Comparison of ENCODE assay signal across 1 cellular context in the genomic region with DNA sequence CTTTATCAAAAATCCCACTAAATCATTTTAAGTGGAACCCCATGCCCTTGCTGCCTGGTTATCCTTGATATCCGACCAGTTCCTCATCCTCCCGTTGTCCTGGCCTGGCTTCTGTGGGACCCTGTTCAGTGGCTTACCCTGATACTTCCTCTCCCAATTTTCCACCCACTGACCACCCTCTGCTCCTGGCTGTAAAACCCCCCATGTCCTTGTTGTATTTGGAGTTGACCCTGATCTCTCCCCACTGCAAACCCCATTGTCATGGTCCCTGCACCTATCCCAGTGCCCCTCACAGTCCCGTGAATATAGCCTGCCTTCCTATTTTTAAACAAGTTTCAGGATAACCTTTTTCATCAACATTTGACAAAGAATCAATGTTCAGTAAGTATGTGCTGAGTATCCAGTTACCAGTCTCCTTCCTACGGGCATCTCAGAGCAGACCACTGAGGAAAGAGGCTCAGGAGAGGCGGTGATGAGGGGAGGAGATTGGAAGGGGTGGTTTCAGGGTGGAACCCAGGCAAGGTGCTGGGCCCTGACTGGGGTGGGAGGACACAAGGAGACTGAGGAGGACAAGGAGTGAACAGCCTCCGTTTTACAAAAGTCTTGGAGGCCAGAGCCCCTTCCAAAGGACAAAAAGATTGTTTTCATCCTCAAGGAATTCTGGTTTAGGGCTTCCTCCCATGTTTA.
TF ChIP-seq lines count a peak whose summit lies in the region.

No MANE protein-coding gene starts in this region.

TF ChIP-seq in WTC11, 78 proteins besides CTCF, POLR2A, EP300 and RAD21 (continued from another document):
- TF ChIP-seq, protein P1, sequence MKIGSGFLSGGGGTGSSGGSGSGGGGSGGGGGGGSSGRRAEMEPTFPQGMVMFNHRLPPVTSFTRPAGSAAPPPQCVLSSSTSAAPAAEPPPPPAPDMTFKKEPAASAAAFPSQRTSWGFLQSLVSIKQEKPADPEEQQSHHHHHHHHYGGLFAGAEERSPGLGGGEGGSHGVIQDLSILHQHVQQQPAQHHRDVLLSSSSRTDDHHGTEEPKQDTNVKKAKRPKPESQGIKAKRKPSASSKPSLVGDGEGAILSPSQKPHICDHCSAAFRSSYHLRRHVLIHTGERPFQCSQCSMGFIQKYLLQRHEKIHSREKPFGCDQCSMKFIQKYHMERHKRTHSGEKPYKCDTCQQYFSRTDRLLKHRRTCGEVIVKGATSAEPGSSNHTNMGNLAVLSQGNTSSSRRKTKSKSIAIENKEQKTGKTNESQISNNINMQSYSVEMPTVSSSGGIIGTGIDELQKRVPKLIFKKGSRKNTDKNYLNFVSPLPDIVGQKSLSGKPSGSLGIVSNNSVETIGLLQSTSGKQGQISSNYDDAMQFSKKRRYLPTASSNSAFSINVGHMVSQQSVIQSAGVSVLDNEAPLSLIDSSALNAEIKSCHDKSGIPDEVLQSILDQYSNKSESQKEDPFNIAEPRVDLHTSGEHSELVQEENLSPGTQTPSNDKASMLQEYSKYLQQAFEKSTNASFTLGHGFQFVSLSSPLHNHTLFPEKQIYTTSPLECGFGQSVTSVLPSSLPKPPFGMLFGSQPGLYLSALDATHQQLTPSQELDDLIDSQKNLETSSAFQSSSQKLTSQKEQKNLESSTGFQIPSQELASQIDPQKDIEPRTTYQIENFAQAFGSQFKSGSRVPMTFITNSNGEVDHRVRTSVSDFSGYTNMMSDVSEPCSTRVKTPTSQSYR (CRISPR knock-in tag; IDR thresholded peaks at IDR 0.05): no peak
- TF ChIP-seq, protein P2, sequence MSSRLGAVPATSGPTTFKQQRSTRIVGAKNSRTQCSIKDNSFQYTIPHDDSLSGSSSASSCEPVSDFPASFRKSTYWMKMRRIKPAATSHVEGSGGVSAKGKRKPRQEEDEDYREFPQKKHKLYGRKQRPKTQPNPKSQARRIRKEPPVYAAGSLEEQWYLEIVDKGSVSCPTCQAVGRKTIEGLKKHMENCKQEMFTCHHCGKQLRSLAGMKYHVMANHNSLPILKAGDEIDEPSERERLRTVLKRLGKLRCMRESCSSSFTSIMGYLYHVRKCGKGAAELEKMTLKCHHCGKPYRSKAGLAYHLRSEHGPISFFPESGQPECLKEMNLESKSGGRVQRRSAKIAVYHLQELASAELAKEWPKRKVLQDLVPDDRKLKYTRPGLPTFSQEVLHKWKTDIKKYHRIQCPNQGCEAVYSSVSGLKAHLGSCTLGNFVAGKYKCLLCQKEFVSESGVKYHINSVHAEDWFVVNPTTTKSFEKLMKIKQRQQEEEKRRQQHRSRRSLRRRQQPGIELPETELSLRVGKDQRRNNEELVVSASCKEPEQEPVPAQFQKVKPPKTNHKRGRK (CRISPR knock-in tag; IDR thresholded peaks at IDR 0.05; ENCODE audit: borderline replicate concordance): no peak
- no peak for TF ChIP-seq MXD4 (CRISPR knock-in tag; IDR thresholded peaks at IDR 0.05; ENCODE audit: borderline replicate concordance)
- TF ChIP-seq GTF2I (CRISPR knock-in tag; conservative IDR thresholded peaks at IDR 0.05): no peak
- TF ChIP-seq, protein P3, sequence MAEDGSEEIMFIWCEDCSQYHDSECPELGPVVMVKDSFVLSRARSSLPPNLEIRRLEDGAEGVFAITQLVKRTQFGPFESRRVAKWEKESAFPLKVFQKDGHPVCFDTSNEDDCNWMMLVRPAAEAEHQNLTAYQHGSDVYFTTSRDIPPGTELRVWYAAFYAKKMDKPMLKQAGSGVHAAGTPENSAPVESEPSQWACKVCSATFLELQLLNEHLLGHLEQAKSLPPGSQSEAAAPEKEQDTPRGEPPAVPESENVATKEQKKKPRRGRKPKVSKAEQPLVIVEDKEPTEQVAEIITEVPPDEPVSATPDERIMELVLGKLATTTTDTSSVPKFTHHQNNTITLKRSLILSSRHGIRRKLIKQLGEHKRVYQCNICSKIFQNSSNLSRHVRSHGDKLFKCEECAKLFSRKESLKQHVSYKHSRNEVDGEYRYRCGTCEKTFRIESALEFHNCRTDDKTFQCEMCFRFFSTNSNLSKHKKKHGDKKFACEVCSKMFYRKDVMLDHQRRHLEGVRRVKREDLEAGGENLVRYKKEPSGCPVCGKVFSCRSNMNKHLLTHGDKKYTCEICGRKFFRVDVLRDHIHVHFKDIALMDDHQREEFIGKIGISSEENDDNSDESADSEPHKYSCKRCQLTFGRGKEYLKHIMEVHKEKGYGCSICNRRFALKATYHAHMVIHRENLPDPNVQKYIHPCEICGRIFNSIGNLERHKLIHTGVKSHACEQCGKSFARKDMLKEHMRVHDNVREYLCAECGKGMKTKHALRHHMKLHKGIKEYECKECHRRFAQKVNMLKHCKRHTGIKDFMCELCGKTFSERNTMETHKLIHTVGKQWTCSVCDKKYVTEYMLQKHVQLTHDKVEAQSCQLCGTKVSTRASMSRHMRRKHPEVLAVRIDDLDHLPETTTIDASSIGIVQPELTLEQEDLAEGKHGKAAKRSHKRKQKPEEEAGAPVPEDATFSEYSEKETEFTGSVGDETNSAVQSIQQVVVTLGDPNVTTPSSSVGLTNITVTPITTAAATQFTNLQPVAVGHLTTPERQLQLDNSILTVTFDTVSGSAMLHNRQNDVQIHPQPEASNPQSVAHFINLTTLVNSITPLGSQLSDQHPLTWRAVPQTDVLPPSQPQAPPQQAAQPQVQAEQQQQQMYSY (CRISPR knock-in tag; IDR thresholded peaks at IDR 0.05): no peak
- TF ChIP-seq, protein P4, sequence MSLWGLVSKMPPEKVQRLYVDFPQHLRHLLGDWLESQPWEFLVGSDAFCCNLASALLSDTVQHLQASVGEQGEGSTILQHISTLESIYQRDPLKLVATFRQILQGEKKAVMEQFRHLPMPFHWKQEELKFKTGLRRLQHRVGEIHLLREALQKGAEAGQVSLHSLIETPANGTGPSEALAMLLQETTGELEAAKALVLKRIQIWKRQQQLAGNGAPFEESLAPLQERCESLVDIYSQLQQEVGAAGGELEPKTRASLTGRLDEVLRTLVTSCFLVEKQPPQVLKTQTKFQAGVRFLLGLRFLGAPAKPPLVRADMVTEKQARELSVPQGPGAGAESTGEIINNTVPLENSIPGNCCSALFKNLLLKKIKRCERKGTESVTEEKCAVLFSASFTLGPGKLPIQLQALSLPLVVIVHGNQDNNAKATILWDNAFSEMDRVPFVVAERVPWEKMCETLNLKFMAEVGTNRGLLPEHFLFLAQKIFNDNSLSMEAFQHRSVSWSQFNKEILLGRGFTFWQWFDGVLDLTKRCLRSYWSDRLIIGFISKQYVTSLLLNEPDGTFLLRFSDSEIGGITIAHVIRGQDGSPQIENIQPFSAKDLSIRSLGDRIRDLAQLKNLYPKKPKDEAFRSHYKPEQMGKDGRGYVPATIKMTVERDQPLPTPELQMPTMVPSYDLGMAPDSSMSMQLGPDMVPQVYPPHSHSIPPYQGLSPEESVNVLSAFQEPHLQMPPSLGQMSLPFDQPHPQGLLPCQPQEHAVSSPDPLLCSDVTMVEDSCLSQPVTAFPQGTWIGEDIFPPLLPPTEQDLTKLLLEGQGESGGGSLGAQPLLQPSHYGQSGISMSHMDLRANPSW (CRISPR knock-in tag; conservative IDR thresholded peaks at IDR 0.05; ENCODE audit: low read depth): no peak
- no peak for TF ChIP-seq EMX1 (CRISPR knock-in tag; IDR thresholded peaks at IDR 0.05)
- TF ChIP-seq ZNF232 (CRISPR knock-in tag; IDR thresholded peaks at IDR 0.05): no peak
- TF ChIP-seq SP1 (CRISPR knock-in tag; conservative IDR thresholded peaks at IDR 0.05): no peak
